In genomic region chr9:129022037-129022436, GRCh38 we compare ENCODE assay signal across 1 cellular context.
TF ChIP-seq lines count a peak whose summit lies in the region.

No MANE protein-coding gene starts in this region.

TF ChIP-seq in GM23338, 12 proteins besides CTCF, POLR2A, EP300 and RAD21 (continued from another document):
- TF ChIP-seq, protein P1, sequence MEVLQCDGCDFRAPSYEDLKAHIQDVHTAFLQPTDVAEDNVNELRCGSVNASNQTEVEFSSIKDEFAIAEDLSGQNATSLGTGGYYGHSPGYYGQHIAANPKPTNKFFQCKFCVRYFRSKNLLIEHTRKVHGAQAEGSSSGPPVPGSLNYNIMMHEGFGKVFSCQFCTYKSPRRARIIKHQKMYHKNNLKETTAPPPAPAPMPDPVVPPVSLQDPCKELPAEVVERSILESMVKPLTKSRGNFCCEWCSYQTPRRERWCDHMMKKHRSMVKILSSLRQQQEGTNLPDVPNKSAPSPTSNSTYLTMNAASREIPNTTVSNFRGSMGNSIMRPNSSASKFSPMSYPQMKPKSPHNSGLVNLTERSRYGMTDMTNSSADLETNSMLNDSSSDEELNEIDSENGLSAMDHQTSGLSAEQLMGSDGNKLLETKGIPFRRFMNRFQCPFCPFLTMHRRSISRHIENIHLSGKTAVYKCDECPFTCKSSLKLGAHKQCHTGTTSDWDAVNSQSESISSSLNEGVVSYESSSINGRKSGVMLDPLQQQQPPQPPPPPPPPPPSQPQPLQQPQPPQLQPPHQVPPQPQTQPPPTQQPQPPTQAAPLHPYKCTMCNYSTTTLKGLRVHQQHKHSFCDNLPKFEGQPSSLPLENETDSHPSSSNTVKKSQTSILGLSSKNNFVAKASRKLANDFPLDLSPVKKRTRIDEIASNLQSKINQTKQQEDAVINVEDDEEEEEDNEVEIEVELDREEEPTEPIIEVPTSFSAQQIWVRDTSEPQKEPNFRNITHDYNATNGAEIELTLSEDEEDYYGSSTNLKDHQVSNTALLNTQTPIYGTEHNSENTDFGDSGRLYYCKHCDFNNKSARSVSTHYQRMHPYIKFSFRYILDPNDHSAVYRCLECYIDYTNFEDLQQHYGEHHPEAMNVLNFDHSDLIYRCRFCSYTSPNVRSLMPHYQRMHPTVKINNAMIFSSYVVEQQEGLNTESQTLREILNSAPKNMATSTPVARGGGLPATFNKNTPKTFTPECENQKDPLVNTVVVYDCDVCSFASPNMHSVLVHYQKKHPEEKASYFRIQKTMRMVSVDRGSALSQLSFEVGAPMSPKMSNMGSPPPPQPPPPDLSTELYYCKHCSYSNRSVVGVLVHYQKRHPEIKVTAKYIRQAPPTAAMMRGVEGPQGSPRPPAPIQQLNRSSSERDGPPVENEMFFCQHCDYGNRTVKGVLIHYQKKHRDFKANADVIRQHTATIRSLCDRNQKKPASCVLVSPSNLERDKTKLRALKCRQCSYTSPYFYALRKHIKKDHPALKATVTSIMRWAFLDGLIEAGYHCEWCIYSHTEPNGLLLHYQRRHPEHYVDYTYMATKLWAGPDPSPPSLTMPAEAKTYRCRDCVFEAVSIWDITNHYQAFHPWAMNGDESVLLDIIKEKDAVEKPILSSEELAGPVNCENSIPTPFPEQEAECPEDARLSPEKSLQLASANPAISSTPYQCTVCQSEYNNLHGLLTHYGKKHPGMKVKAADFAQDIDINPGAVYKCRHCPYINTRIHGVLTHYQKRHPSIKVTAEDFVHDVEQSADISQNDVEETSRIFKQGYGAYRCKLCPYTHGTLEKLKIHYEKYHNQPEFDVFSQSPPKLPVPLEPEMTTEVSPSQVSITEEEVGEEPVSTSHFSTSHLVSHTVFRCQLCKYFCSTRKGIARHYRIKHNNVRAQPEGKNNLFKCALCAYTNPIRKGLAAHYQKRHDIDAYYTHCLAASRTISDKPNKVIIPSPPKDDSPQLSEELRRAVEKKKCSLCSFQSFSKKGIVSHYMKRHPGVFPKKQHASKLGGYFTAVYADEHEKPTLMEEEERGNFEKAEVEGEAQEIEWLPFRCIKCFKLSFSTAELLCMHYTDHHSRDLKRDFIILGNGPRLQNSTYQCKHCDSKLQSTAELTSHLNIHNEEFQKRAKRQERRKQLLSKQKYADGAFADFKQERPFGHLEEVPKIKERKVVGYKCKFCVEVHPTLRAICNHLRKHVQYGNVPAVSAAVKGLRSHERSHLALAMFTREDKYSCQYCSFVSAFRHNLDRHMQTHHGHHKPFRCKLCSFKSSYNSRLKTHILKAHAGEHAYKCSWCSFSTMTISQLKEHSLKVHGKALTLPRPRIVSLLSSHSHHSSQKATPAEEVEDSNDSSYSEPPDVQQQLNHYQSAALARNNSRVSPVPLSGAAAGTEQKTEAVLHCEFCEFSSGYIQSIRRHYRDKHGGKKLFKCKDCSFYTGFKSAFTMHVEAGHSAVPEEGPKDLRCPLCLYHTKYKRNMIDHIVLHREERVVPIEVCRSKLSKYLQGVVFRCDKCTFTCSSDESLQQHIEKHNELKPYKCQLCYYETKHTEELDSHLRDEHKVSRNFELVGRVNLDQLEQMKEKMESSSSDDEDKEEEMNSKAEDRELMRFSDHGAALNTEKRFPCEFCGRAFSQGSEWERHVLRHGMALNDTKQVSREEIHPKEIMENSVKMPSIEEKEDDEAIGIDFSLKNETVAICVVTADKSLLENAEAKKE (CRISPR knock-in tag; IDR thresholded peaks at IDR 0.05), result no peak
- TF ChIP-seq ZNF331 (CRISPR knock-in tag; IDR thresholded peaks at IDR 0.05; ENCODE audit: low read depth) (no peak), POLR2AphosphoS5 (IDR thresholded peaks at IDR 0.05; ENCODE audit: low read depth) (no peak), STAT1 (IDR thresholded peaks at IDR 0.05; ENCODE audit: unreplicated experiment) (no peak), CREB1 (CRISPR knock-in tag; IDR thresholded peaks at IDR 0.05; ENCODE audit: low read depth) (no peak), NANOG (IDR thresholded peaks at IDR 0.05; ENCODE audit: borderline replicate concordance) (no peak), ETS1 (IDR thresholded peaks at IDR 0.05) (no peak)
